In genomic region chr3:50341537-50341936, GRCh38 we compare ENCODE assay signal across 9 cellular contexts. TPM values are rescaled to one million over a fixed set of nuclear protein-coding genes. Genes with fewer than 3 reads are reported as not detected.
DNase-seq lines count a peak whose midpoint lies in the region; ATAC-seq and TF ChIP-seq lines count a peak whose summit lies in the region.
"Had no signal": no experiment of that assay in that cellular context is flagged by ENCODE, and none has a peak within 500 bp of the region (broad histone marks: within the 10 kb centered on the region; RNA-seq: fewer than 3 reads in every experiment).

No MANE protein-coding gene starts in this region.

- 86% methylated on average over 9 of the region's 9 CpGs for WGBS in right cardiac atrium

- DNase-seq in right cardiac atrium (peak in 2 of 3 donors; percentile 63 to 73), left cardiac atrium (no peak), upper lobe of right lung (peak; percentile 69)
- peak; percentile 69 for DNase-seq in activated naive CD8-positive, alpha-beta T cell treated with anti-CD3 and anti-CD28 coated beads, Interleukin-2, amount 10 ng/mL, durations not matched to agents 7 days and 5 days
- DNase-seq in activated CD4-positive, CD25-positive, alpha-beta regulatory T cell treated with anti-CD3 and anti-CD28 coated beads, Interleukin-2, amount 50 U/mL, for 72 hours = no peak
- DNase-seq: stimulated activated CD4-positive, alpha-beta T cell treated with anti-CD3 and anti-CD28 coated beads, Interleukin-4, amount 100 ng/mL, for 1 hour had no signal

- H3K27me3 ChIP-seq in right cardiac atrium (ENCODE audit: control insufficient read depth, insufficient read depth) (no peaks in the 10 kb centered on the region), mononuclear cell (ENCODE audit: insufficient read depth, low read length) (no peaks in the 10 kb centered on the region), upper lobe of right lung (no peaks in the 10 kb centered on the region)

- H3K27me3 Mint-ChIP-seq in activated naive CD8-positive, alpha-beta T cell treated with anti-CD3 and anti-CD28 coated beads, Interleukin-2, amount 10 ng/mL, durations not matched to agents 7 days and 5 days = no peaks in the 10 kb centered on the region

- H3K36me3 ChIP-seq in upper lobe of right lung = no peaks in the 10 kb centered on the region

- H3K9me3 ChIP-seq in right cardiac atrium (ENCODE audit: control insufficient read depth, low read length) = no peaks in the 10 kb centered on the region
- no peaks in the 10 kb centered on the region for H3K9me3 ChIP-seq in mononuclear cell (ENCODE audit: low read depth, low read length)
- no peaks in the 10 kb centered on the region for H3K9me3 ChIP-seq in upper lobe of right lung

- H3K4me3 Mint-ChIP-seq in activated naive CD8-positive, alpha-beta T cell treated with anti-CD3 and anti-CD28 coated beads, Interleukin-2, amount 10 ng/mL, durations not matched to agents 7 days and 5 days = peak overlapping the region; percentile 99

- peaks cover 29% of the 10 kb centered on the region for H3K36me3 Mint-ChIP-seq in activated naive CD8-positive, alpha-beta T cell treated with anti-CD3 and anti-CD28 coated beads, Interleukin-2, amount 10 ng/mL, durations not matched to agents 7 days and 5 days

- no peak for ATAC-seq in right cardiac atrium
- no peak for ATAC-seq in left cardiac atrium
- no peak for ATAC-seq in activated naive CD8-positive, alpha-beta T cell treated with anti-CD3 and anti-CD28 coated beads, Interleukin-2, amount 10 ng/mL, durations not matched to agents 7 days and 5 days (ENCODE audit: low read depth)
- no peak for ATAC-seq in upper lobe of right lung
- no peak for ATAC-seq in GM18861 (IDR thresholded peaks at IDR 0.05; ENCODE audit: unreplicated experiment)
- ATAC-seq in GM21723 (IDR thresholded peaks at IDR 0.05; ENCODE audit: unreplicated experiment) = no peak

- H3K4me1 ChIP-seq in right cardiac atrium (ENCODE audit: control insufficient read depth, insufficient read depth, low read length) (no peaks in the 10 kb centered on the region), mononuclear cell (ENCODE audit: insufficient read depth, low read length) (peaks cover 80% of the 10 kb centered on the region), upper lobe of right lung (peaks cover 44% of the 10 kb centered on the region)

- H3K27ac Mint-ChIP-seq in activated naive CD8-positive, alpha-beta T cell treated with anti-CD3 and anti-CD28 coated beads, Interleukin-2, amount 10 ng/mL, durations not matched to agents 7 days and 5 days = peak overlapping the region; percentile 99

- intact Hi-C loops in right cardiac atrium (cut with DNase I) (no loop called here), left cardiac atrium (cut with DNase I) (no loop called here), upper lobe of right lung (cut with DNase I) (no loop called here)

- POLR2A ChIA-PET in activated naive CD8-positive, alpha-beta T cell treated with anti-CD3 and anti-CD28 coated beads, Interleukin-2, amount 10 ng/mL, durations not matched to agents 7 days and 5 days (lab: Charles Lee) = interaction anchor here (0.8 to 10.5 kb wide), 15 partner anchors 11 to 268 kb away, joined by 3 to 439 read pairs (median 6); partner anchors contain the start of genes C3orf18, CISH, CYB561D2 and HEMK1

- H3K9me3 Mint-ChIP-seq in activated naive CD8-positive, alpha-beta T cell treated with anti-CD3 and anti-CD28 coated beads, Interleukin-2, amount 10 ng/mL, durations not matched to agents 7 days and 5 days = no peaks in the 10 kb centered on the region

- H3K27ac ChIP-seq in right cardiac atrium (ENCODE audit: low read length) = peak overlapping the region; percentile 1
- H3K27ac ChIP-seq in upper lobe of right lung = peak overlapping the region; percentile 96

- TF ChIP-seq CTCF in upper lobe of right lung (IDR thresholded peaks at IDR 0.05) = no peak

- H3K4me3 ChIP-seq in right cardiac atrium (ENCODE audit: low read length) = peak overlapping the region; percentile 12
- peak overlapping the region; percentile 68 for H3K4me3 ChIP-seq in mononuclear cell (ENCODE audit: low read length)
- peak overlapping the region; percentile 95 for H3K4me3 ChIP-seq in upper lobe of right lung

- peaks cover 29% of the 10 kb centered on the region for H3K4me1 Mint-ChIP-seq in activated naive CD8-positive, alpha-beta T cell treated with anti-CD3 and anti-CD28 coated beads, Interleukin-2, amount 10 ng/mL, durations not matched to agents 7 days and 5 days

RNA-seq across cellular contexts. Expression of gene RASSF1, which starts 0.9 kb away (rescaled TPM):
- total RNA-seq in right cardiac atrium (10 to 100 TPM; 15.6 to 19.1 (median 15.8) TPM), left cardiac atrium (10 to 100 TPM; 20.7 to 25.6 TPM), mononuclear cell (44.8 TPM), upper lobe of right lung (39.1 TPM)
- polyA plus RNA-seq in right cardiac atrium = 20.4 TPM
- total RNA-seq in activated naive CD8-positive, alpha-beta T cell treated with anti-CD3 and anti-CD28 coated beads, Interleukin-2, amount 10 ng/mL, durations not matched to agents 7 days and 5 days = 100 to 1,000 TPM; 183 to 188 TPM

RNA-seq across cellular contexts. Expression of gene ZMYND10, which starts 4.0 kb away (rescaled TPM):
- under 1 TPM; 0.20 to 0.40 (median 0.29) TPM for total RNA-seq in right cardiac atrium
- 0.25 TPM for polyA plus RNA-seq in right cardiac atrium
- total RNA-seq in left cardiac atrium = under 1 TPM in 1 of 2 donors, not detected in 1; 0.29 TPM
- total RNA-seq in activated naive CD8-positive, alpha-beta T cell treated with anti-CD3 and anti-CD28 coated beads, Interleukin-2, amount 10 ng/mL, durations not matched to agents 7 days and 5 days = 1 to 10 TPM; 2.2 to 2.7 TPM
- 0.10 TPM for total RNA-seq in mononuclear cell
- total RNA-seq in upper lobe of right lung = 2.8 TPM

RNA-seq across cellular contexts. Expression of gene NPRL2, which starts 9.0 kb away (rescaled TPM):
- 10 to 100 TPM; 18.4 to 24.3 (median 19.3) TPM for total RNA-seq in right cardiac atrium
- polyA plus RNA-seq in right cardiac atrium = 16.7 TPM
- 10 to 100 TPM; 12.6 to 19.9 TPM for total RNA-seq in left cardiac atrium
- 10 to 100 TPM; 55.8 to 58.2 TPM for total RNA-seq in activated naive CD8-positive, alpha-beta T cell treated with anti-CD3 and anti-CD28 coated beads, Interleukin-2, amount 10 ng/mL, durations not matched to agents 7 days and 5 days
- 11.1 TPM for total RNA-seq in mononuclear cell
- 21.6 TPM for total RNA-seq in upper lobe of right lung

RNA-seq across cellular contexts. Expression of gene CYB561D2, which starts 9.1 kb away (rescaled TPM):
- total RNA-seq in right cardiac atrium (10 to 100 TPM in 2 of 4 donors, 1 to 10 TPM in 2; 8.5 to 11.1 (median 10.4) TPM), left cardiac atrium (1 to 10 TPM; 7.6 to 9.2 TPM), mononuclear cell (10.8 TPM), upper lobe of right lung (23.9 TPM)
- 10.8 TPM for polyA plus RNA-seq in right cardiac atrium
- total RNA-seq in activated naive CD8-positive, alpha-beta T cell treated with anti-CD3 and anti-CD28 coated beads, Interleukin-2, amount 10 ng/mL, durations not matched to agents 7 days and 5 days = 10 to 100 TPM; 35.0 to 38.9 TPM

RNA-seq across cellular contexts. Expression of gene TUSC2, which starts 13.5 kb away (rescaled TPM):
- total RNA-seq in right cardiac atrium = 10 to 100 TPM; 28.9 to 33.0 (median 30.0) TPM
- polyA plus RNA-seq in right cardiac atrium = 34.9 TPM
- total RNA-seq in left cardiac atrium = 10 to 100 TPM; 26.2 to 27.5 TPM
- total RNA-seq in activated naive CD8-positive, alpha-beta T cell treated with anti-CD3 and anti-CD28 coated beads, Interleukin-2, amount 10 ng/mL, durations not matched to agents 7 days and 5 days = 10 to 100 TPM; 20.2 to 20.8 TPM
- total RNA-seq in mononuclear cell = 15.3 TPM
- total RNA-seq in upper lobe of right lung = 29.2 TPM

Comparison
In these comparisons a context has a peak if more than half of its experiments do, and no peak if none do; other contexts are left out.
1. DNase-seq: peak in right cardiac atrium (2 of 3), activated naive CD8-positive, alpha-beta T cell treated with anti-CD3 and anti-CD28 coated beads, Interleukin-2, amount 10 ng/mL, durations not matched to agents 7 days and 5 days (single experiment) and upper lobe of right lung (single experiment); none in left cardiac atrium (single experiment) and activated CD4-positive, CD25-positive, alpha-beta regulatory T cell treated with anti-CD3 and anti-CD28 coated beads, Interleukin-2, amount 50 U/mL, for 72 hours (single experiment).
2. H3K4me3 ChIP-seq: peak in every context shown above with its lines; median percentile 95 in upper lobe of right lung; 68 in mononuclear cell; 12 in right cardiac atrium.